In genomic region chr11:63845305-63845704, GRCh38 we compare ENCODE assay signal across 10 cellular contexts. TPM values are rescaled to one million over a fixed set of nuclear protein-coding genes. Genes with fewer than 3 reads are reported as not detected.
DNase-seq lines count a peak whose midpoint lies in the region; ATAC-seq and TF ChIP-seq lines count a peak whose summit lies in the region.
"Had no signal": no experiment of that assay in that cellular context is flagged by ENCODE, and none has a peak within 500 bp of the region (broad histone marks: within the 10 kb centered on the region; RNA-seq: fewer than 3 reads in every experiment).

No MANE protein-coding gene starts in this region.

- H3K27me3 ChIP-seq in thymus (ENCODE audit: control insufficient read depth, insufficient read depth), result no peaks in the 10 kb centered on the region

- H3K27ac Mint-ChIP-seq in immature natural killer cell (peak overlapping the region in 5 of 6 donors; percentile 12 to 79 (median 64)), osteocyte (ENCODE audit: unreplicated experiment) (no peak overlapping the region)
- no peak overlapping the region for H3K27ac Mint-ChIP-seq in activated CD4-positive, alpha-beta T cell treated with anti-CD3 and anti-CD28 coated beads for 36 hours

- H3K4me1 ChIP-seq in thymus (ENCODE audit: control insufficient read depth, insufficient read depth, low read length), result peaks cover 25% of the 10 kb centered on the region

- H3K36me3 ChIP-seq in thymus (ENCODE audit: control insufficient read depth, insufficient read depth), result peaks cover 28% of the 10 kb centered on the region

- TF ChIP-seq CTCF in osteocyte (IDR thresholded peaks at IDR 0.05), result no peak

- ATAC-seq in activated CD4-positive, alpha-beta T cell treated with anti-CD3 and anti-CD28 coated beads for 36 hours, result no peak

- H3K36me3 Mint-ChIP-seq in immature natural killer cell, result peaks cover 0 to 7% (median 4%) of the 10 kb centered on the region in 3 donors
- peaks cover 26% of the 10 kb centered on the region for H3K36me3 Mint-ChIP-seq in activated CD4-positive, alpha-beta T cell treated with anti-CD3 and anti-CD28 coated beads for 36 hours (ENCODE audit: low read depth)
- peaks cover 9% of the 10 kb centered on the region for H3K36me3 Mint-ChIP-seq in osteocyte (ENCODE audit: unreplicated experiment)

- CTCF ChIA-PET in activated CD4-positive, alpha-beta T cell treated with anti-CD3 and anti-CD28 coated beads for 36 hours (lab: Charles Lee), result interaction anchor here (0.6 to 2.4 kb wide), 4 partner anchors 17 to 340 kb away, joined by 3 to 8 read pairs (median 4); no protein-coding TSS in a partner anchor

- intact Hi-C loops in activated CD4-positive, alpha-beta T cell treated with anti-CD3 and anti-CD28 coated beads for 36 hours (cut with DNase I, micrococcal nuclease), result no loop called here

- POLR2A ChIA-PET in activated CD4-positive, alpha-beta T cell treated with anti-CD3 and anti-CD28 coated beads for 36 hours (lab: Charles Lee), result no interaction called here

- H3K4me3 Mint-ChIP-seq in immature natural killer cell (no peak overlapping the region), osteocyte (ENCODE audit: unreplicated experiment) (no peak overlapping the region)
- H3K4me3 Mint-ChIP-seq in activated CD4-positive, alpha-beta T cell treated with anti-CD3 and anti-CD28 coated beads for 36 hours, result no peak overlapping the region

- H3K27ac ChIP-seq in thymus (ENCODE audit: low read depth), result peak overlapping the region; percentile 37

- peaks cover 0 to 4% (median 1%) of the 10 kb centered on the region in 3 donors for H3K27me3 Mint-ChIP-seq in immature natural killer cell (ENCODE audit: low read depth in 3 of 3)
- no peaks in the 10 kb centered on the region for H3K27me3 Mint-ChIP-seq in activated CD4-positive, alpha-beta T cell treated with anti-CD3 and anti-CD28 coated beads for 36 hours
- H3K27me3 Mint-ChIP-seq in osteocyte (ENCODE audit: unreplicated experiment), result no peaks in the 10 kb centered on the region

- H3K4me1 Mint-ChIP-seq in immature natural killer cell, result peaks cover 79 to 91% of the 10 kb centered on the region in 2 donors
- H3K4me1 Mint-ChIP-seq in activated CD4-positive, alpha-beta T cell treated with anti-CD3 and anti-CD28 coated beads for 36 hours, result peaks cover 75% of the 10 kb centered on the region
- peaks cover 28% of the 10 kb centered on the region for H3K4me1 Mint-ChIP-seq in osteocyte (ENCODE audit: unreplicated experiment)

- DNase-seq in SKM-1 treated with dmso at 0.1 percent for 144 hours (lab: John Stamatoyannopoulos, UW; ENCODE audit: unreplicated experiment) (peak; percentile 27), SKM-1 (lab: John Stamatoyannopoulos, UW; ENCODE audit: unreplicated experiment) (no peak), astrocyte of the hippocampus (ENCODE audit: low read depth, low spot score) (peak; percentile 27), immature natural killer cell (no peak), SHP77 (lab: John Stamatoyannopoulos, UW) (no peak), osteocyte (ENCODE audit: extremely low spot score, unreplicated experiment) (no peak)
- no peak for DNase-seq in activated CD4-positive, alpha-beta T cell treated with anti-CD3 and anti-CD28 coated beads for 36 hours
- DNase-seq: NCI-H1048; stimulated activated CD4-positive, alpha-beta T cell treated with anti-CD3 and anti-CD28 coated beads, Interleukin-2, amount 100 ng/mL, for 24 hours had no signal

- H3K9me3 ChIP-seq in thymus (ENCODE audit: control insufficient read depth), result no peaks in the 10 kb centered on the region

- H3K9me3 Mint-ChIP-seq in immature natural killer cell (no peaks in the 10 kb centered on the region), osteocyte (ENCODE audit: unreplicated experiment) (no peaks in the 10 kb centered on the region)
- no peaks in the 10 kb centered on the region for H3K9me3 Mint-ChIP-seq in activated CD4-positive, alpha-beta T cell treated with anti-CD3 and anti-CD28 coated beads for 36 hours (ENCODE audit: low read depth)

- no peak overlapping the region for H3K4me3 ChIP-seq in thymus (ENCODE audit: low read length)

- WGBS in thymus, result 88% methylated on average over 2 of the region's 2 CpGs

RNA-seq across cellular contexts. Expression of gene MARK2, which starts 6.4 kb away (rescaled TPM):
- polyA plus RNA-seq in immature natural killer cell (10 to 100 TPM; 28.6 to 73.8 (median 31.6) TPM), thymus (17.5 TPM)
- total RNA-seq in activated CD4-positive, alpha-beta T cell treated with anti-CD3 and anti-CD28 coated beads for 36 hours, result 10 to 100 TPM; 24.3 to 24.9 TPM
- total RNA-seq in osteocyte, result 31.8 and 33.4 TPM in 2 replicates

RNA-seq across cellular contexts. Expression of gene SPINDOC, which starts 32.0 kb away (rescaled TPM):
- polyA plus RNA-seq in immature natural killer cell (1 to 10 TPM in 2 of 3 donors, under 1 TPM in 1; 0.36 to 2.3 (median 1.2) TPM), thymus (11.7 TPM)
- 10 to 100 TPM; 25.7 to 26.2 TPM for total RNA-seq in activated CD4-positive, alpha-beta T cell treated with anti-CD3 and anti-CD28 coated beads for 36 hours
- 32.1 and 33.5 TPM in 2 replicates for total RNA-seq in osteocyte

Comparison
In these comparisons a context has a peak if more than half of its experiments do, and no peak if none do; other contexts are left out.
1. DNase-seq: peak in SKM-1 treated with dmso at 0.1 percent for 144 hours (single experiment) and astrocyte of the hippocampus (single experiment); none in SKM-1 (single experiment), immature natural killer cell (0 of 3), SHP77 (0 of 2), activated CD4-positive, alpha-beta T cell treated with anti-CD3 and anti-CD28 coated beads for 36 hours (single experiment) and osteocyte (single experiment).
2. H3K27ac Mint-ChIP-seq: peak in immature natural killer cell (5 of 6); none in activated CD4-positive, alpha-beta T cell treated with anti-CD3 and anti-CD28 coated beads for 36 hours (single experiment) and osteocyte (single experiment).